Comparison of ENCODE assay signal across 1 cellular context in the genomic region with DNA sequence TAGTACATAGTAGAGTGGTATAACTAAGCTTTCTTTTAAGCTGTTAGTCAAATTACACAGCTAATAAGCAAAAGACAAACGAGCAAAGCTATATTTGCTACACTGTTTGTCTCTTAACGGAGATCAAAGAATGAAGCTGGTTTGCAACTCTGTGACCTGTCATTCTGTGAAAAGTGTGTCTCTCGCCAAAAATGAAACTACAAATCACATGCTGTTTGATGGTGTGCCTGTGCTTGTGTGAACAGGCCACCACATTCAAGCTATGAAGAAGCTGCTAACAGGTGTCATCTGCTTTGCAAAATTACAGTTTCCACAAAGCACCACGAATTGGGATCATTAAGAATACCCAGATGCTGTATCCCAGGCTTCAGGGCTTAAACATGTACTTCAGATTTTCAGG.
TF ChIP-seq lines count a peak whose summit lies in the region.

No MANE protein-coding gene starts in this region.

TF ChIP-seq in IMR-90, 13 proteins besides CTCF, POLR2A, EP300 and RAD21 (continued from another document):
- TF ChIP-seq MXI1 (IDR thresholded peaks at IDR 0.05; ENCODE audit: borderline replicate concordance, low read depth, low read length) (no peak), CEBPB (IDR thresholded peaks at IDR 0.05; ENCODE audit: low read depth, low read length) (no peak)
TF ChIP-seq in IMR-90: peak in this region for 0.
